Comparison of ENCODE assay signal across 1 cellular context in the genomic region with DNA sequence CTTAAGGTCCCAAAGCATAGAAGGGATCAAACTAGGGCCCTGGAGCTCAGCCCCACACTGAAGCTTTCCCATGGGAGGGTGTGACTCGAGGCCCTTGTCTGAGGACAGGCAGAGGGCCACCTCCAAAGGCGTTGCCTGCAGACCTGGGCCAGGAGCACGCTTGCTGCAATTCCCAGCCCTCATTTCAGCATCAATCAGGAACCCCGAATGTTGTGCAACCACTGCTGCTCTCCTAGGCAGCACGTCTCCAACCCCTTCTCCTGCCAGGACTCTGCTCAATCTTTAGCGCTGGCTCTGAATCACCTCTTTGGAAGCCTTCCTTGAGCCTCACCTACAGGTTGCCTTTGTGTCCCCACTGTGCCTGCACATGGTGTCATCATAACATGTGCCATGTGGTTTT.
TF ChIP-seq lines count a peak whose summit lies in the region.

No MANE protein-coding gene starts in this region.

TF ChIP-seq in GM23338, 12 proteins besides CTCF, POLR2A, EP300 and RAD21:
- TF ChIP-seq, protein P1, sequence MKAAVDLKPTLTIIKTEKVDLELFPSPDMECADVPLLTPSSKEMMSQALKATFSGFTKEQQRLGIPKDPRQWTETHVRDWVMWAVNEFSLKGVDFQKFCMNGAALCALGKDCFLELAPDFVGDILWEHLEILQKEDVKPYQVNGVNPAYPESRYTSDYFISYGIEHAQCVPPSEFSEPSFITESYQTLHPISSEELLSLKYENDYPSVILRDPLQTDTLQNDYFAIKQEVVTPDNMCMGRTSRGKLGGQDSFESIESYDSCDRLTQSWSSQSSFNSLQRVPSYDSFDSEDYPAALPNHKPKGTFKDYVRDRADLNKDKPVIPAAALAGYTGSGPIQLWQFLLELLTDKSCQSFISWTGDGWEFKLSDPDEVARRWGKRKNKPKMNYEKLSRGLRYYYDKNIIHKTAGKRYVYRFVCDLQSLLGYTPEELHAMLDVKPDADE (IDR thresholded peaks at IDR 0.05) = no peak
- TF ChIP-seq STAT1 (IDR thresholded peaks at IDR 0.05; ENCODE audit: unreplicated experiment) = no peak
- TF ChIP-seq NANOG (IDR thresholded peaks at IDR 0.05; ENCODE audit: borderline replicate concordance) = no peak
- no peak for TF ChIP-seq JUNB (IDR thresholded peaks at IDR 0.05; ENCODE audit: unreplicated experiment)
- TF ChIP-seq ZNF114 (CRISPR knock-in tag; IDR thresholded peaks at IDR 0.05) = no peak
- TF ChIP-seq POLR2AphosphoS5 (IDR thresholded peaks at IDR 0.05; ENCODE audit: low read depth) = no peak
- TF ChIP-seq, protein P2, sequence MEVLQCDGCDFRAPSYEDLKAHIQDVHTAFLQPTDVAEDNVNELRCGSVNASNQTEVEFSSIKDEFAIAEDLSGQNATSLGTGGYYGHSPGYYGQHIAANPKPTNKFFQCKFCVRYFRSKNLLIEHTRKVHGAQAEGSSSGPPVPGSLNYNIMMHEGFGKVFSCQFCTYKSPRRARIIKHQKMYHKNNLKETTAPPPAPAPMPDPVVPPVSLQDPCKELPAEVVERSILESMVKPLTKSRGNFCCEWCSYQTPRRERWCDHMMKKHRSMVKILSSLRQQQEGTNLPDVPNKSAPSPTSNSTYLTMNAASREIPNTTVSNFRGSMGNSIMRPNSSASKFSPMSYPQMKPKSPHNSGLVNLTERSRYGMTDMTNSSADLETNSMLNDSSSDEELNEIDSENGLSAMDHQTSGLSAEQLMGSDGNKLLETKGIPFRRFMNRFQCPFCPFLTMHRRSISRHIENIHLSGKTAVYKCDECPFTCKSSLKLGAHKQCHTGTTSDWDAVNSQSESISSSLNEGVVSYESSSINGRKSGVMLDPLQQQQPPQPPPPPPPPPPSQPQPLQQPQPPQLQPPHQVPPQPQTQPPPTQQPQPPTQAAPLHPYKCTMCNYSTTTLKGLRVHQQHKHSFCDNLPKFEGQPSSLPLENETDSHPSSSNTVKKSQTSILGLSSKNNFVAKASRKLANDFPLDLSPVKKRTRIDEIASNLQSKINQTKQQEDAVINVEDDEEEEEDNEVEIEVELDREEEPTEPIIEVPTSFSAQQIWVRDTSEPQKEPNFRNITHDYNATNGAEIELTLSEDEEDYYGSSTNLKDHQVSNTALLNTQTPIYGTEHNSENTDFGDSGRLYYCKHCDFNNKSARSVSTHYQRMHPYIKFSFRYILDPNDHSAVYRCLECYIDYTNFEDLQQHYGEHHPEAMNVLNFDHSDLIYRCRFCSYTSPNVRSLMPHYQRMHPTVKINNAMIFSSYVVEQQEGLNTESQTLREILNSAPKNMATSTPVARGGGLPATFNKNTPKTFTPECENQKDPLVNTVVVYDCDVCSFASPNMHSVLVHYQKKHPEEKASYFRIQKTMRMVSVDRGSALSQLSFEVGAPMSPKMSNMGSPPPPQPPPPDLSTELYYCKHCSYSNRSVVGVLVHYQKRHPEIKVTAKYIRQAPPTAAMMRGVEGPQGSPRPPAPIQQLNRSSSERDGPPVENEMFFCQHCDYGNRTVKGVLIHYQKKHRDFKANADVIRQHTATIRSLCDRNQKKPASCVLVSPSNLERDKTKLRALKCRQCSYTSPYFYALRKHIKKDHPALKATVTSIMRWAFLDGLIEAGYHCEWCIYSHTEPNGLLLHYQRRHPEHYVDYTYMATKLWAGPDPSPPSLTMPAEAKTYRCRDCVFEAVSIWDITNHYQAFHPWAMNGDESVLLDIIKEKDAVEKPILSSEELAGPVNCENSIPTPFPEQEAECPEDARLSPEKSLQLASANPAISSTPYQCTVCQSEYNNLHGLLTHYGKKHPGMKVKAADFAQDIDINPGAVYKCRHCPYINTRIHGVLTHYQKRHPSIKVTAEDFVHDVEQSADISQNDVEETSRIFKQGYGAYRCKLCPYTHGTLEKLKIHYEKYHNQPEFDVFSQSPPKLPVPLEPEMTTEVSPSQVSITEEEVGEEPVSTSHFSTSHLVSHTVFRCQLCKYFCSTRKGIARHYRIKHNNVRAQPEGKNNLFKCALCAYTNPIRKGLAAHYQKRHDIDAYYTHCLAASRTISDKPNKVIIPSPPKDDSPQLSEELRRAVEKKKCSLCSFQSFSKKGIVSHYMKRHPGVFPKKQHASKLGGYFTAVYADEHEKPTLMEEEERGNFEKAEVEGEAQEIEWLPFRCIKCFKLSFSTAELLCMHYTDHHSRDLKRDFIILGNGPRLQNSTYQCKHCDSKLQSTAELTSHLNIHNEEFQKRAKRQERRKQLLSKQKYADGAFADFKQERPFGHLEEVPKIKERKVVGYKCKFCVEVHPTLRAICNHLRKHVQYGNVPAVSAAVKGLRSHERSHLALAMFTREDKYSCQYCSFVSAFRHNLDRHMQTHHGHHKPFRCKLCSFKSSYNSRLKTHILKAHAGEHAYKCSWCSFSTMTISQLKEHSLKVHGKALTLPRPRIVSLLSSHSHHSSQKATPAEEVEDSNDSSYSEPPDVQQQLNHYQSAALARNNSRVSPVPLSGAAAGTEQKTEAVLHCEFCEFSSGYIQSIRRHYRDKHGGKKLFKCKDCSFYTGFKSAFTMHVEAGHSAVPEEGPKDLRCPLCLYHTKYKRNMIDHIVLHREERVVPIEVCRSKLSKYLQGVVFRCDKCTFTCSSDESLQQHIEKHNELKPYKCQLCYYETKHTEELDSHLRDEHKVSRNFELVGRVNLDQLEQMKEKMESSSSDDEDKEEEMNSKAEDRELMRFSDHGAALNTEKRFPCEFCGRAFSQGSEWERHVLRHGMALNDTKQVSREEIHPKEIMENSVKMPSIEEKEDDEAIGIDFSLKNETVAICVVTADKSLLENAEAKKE (CRISPR knock-in tag; IDR thresholded peaks at IDR 0.05) = no peak
- TF ChIP-seq, protein P3, sequence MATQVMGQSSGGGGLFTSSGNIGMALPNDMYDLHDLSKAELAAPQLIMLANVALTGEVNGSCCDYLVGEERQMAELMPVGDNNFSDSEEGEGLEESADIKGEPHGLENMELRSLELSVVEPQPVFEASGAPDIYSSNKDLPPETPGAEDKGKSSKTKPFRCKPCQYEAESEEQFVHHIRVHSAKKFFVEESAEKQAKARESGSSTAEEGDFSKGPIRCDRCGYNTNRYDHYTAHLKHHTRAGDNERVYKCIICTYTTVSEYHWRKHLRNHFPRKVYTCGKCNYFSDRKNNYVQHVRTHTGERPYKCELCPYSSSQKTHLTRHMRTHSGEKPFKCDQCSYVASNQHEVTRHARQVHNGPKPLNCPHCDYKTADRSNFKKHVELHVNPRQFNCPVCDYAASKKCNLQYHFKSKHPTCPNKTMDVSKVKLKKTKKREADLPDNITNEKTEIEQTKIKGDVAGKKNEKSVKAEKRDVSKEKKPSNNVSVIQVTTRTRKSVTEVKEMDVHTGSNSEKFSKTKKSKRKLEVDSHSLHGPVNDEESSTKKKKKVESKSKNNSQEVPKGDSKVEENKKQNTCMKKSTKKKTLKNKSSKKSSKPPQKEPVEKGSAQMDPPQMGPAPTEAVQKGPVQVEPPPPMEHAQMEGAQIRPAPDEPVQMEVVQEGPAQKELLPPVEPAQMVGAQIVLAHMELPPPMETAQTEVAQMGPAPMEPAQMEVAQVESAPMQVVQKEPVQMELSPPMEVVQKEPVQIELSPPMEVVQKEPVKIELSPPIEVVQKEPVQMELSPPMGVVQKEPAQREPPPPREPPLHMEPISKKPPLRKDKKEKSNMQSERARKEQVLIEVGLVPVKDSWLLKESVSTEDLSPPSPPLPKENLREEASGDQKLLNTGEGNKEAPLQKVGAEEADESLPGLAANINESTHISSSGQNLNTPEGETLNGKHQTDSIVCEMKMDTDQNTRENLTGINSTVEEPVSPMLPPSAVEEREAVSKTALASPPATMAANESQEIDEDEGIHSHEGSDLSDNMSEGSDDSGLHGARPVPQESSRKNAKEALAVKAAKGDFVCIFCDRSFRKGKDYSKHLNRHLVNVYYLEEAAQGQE (IDR thresholded peaks at IDR 0.05; ENCODE audit: unreplicated experiment) = no peak
- no peak for TF ChIP-seq ZNF331 (CRISPR knock-in tag; IDR thresholded peaks at IDR 0.05; ENCODE audit: low read depth)
- no peak for TF ChIP-seq CREB1 (CRISPR knock-in tag; IDR thresholded peaks at IDR 0.05; ENCODE audit: low read depth)
TF ChIP-seq in GM23338: peak in this region for 0.
